18 cellular contexts compared by ENCODE assay signal in genomic region chr20:19026901-19027644, GRCh38.
DNase-seq lines count a peak whose midpoint lies in the region; ATAC-seq, FAIRE-seq and TF ChIP-seq lines count a peak whose summit lies in the region.
"Had no signal": no experiment of that assay in that cellular context is flagged by ENCODE, and none has a peak within 500 bp of the region (broad histone marks: within the 10 kb centered on the region; RNA-seq: fewer than 3 reads in every experiment).

No MANE protein-coding gene starts in this region.

- no peaks in the 10 kb centered on the region for H3K27me3 ChIP-seq in GM12878 (replicated peaks in 1 of 2; ENCODE audit: control insufficient read depth in 2 of 2, insufficient read depth in 2 of 2, low read length in 1 of 2)
- H3K27me3 ChIP-seq in HepG2 (ENCODE audit: control insufficient read depth in 1 of 2, insufficient read depth in 2 of 2, low read length in 2 of 2) = peaks cover 0 to 15% of the 10 kb centered on the region in 2 experiments; a peak in 1 of 5 replicates
- no peaks in the 10 kb centered on the region for H3K27me3 ChIP-seq in aorta (ENCODE audit: control insufficient read depth in 1 of 2, insufficient read depth in 2 of 2, low read length in 1 of 2)
- H3K27me3 ChIP-seq in CD8-positive, alpha-beta memory T cell (ENCODE audit: insufficient read depth, low read length, poor library complexity, severe bottlenecking) = no peaks in the 10 kb centered on the region

- H3K4me3 ChIP-seq in GM12878 (no peak overlapping the region), HepG2 (replicated peaks in 1 of 3; ENCODE audit: insufficient read depth in 1 of 3, low read depth in 2 of 3, low read length in 3 of 3) (no peak overlapping the region), aorta (ENCODE audit: low read length in 2 of 2) (no peak overlapping the region)
- H3K4me3 ChIP-seq in CD8-positive, alpha-beta memory T cell (ENCODE audit: low read length) = no peak overlapping the region
- H3K4me3 ChIP-seq: psoas muscle had no signal

- H3K36me3 Mint-ChIP-seq in natural killer cell treated with Interleukin-12 subunit alpha and Interleukin-12 subunit beta and Interleukin-15 and Interleukin-18, amount 100 ng/mL, for 72 hours = no peaks in the 10 kb centered on the region
- no peaks in the 10 kb centered on the region for H3K36me3 Mint-ChIP-seq in natural killer cell
- H3K36me3 Mint-ChIP-seq in effector memory CD8-positive, alpha-beta T cell (ENCODE audit: insufficient read depth) = no peaks in the 10 kb centered on the region
- H3K36me3 Mint-ChIP-seq in CD8-positive, alpha-beta memory T cell = no peaks in the 10 kb centered on the region

- no peaks in the 10 kb centered on the region for H3K9me3 Mint-ChIP-seq in natural killer cell treated with Interleukin-12 subunit alpha and Interleukin-12 subunit beta and Interleukin-15 and Interleukin-18, amount 100 ng/mL, for 72 hours
- H3K9me3 Mint-ChIP-seq in natural killer cell = no peaks in the 10 kb centered on the region
- no peaks in the 10 kb centered on the region for H3K9me3 Mint-ChIP-seq in effector memory CD8-positive, alpha-beta T cell
- H3K9me3 Mint-ChIP-seq in CD8-positive, alpha-beta memory T cell = peaks cover 0 to 9% (median 6%) of the 10 kb centered on the region in 5 donors

- TF ChIP-seq RAD21 in GM12878 (IDR thresholded peaks at IDR 0.05; ENCODE audit: insufficient read depth, low read depth, low read length) (peak; percentile 26; the same call in 1 of the 2 replicates), HepG2 (CRISPR knock-in tag; IDR thresholded peaks at IDR 0.05) (no peak)

- H3K36me3 ChIP-seq in GM12878 (ENCODE audit: control insufficient read depth in 2 of 2, insufficient read depth in 2 of 2, low read length in 1 of 2) (no peaks in the 10 kb centered on the region), HepG2 (replicated peaks in 1 of 2; ENCODE audit: control insufficient read depth in 1 of 2, insufficient read depth in 2 of 2, low read length in 2 of 2) (no peaks in the 10 kb centered on the region), aorta (ENCODE audit: control insufficient read depth in 1 of 2, insufficient read depth in 2 of 2, low read length in 1 of 2) (no peaks in the 10 kb centered on the region)
- H3K36me3 ChIP-seq in CD8-positive, alpha-beta memory T cell (ENCODE audit: insufficient read depth, low read length) = no peaks in the 10 kb centered on the region

- intact Hi-C loops in natural killer cell (cut with micrococcal nuclease) (loop anchor here (5.0 kb wide), 1 partner anchor 1635 kb away; no protein-coding TSS in a partner anchor), GM12878 (cut with micrococcal nuclease; ENCODE audit: unreplicated experiment) (no loop called here), HepG2 (cut with micrococcal nuclease; ENCODE audit: unreplicated experiment) (no loop called here), aorta (cut with DNase I) (no loop called here)

- H2AFZ ChIP-seq in GM12878 (ENCODE audit: control insufficient read depth, low read depth, low read length) (no peak overlapping the region), HepG2 (ENCODE audit: low read length) (no peak overlapping the region)

- no peak overlapping the region for H3K4me3 Mint-ChIP-seq in natural killer cell treated with Interleukin-12 subunit alpha and Interleukin-12 subunit beta and Interleukin-15 and Interleukin-18, amount 100 ng/mL, for 72 hours
- H3K4me3 Mint-ChIP-seq in natural killer cell = no peak overlapping the region
- H3K4me3 Mint-ChIP-seq in effector memory CD8-positive, alpha-beta T cell = no peak overlapping the region
- no peak overlapping the region for H3K4me3 Mint-ChIP-seq in CD8-positive, alpha-beta memory T cell

- POLR2A ChIA-PET in GM12878 (lab: Charles Lee) = no interaction called here
- POLR2A ChIA-PET in HepG2 (lab: Yijun Ruan, JAX) = no interaction called here
- POLR2A ChIA-PET in CD8-positive, alpha-beta memory T cell (lab: Charles Lee) = no interaction called here

- RAD21 ChIA-PET in GM12878 (lab: Charles Lee; ENCODE audit: unreplicated experiment) = interaction anchor here (1.3 to 1.7 kb wide), 2 partner anchors 44 to 45 kb away, joined by 3 to 11 read pairs; no protein-coding TSS in a partner anchor

- TF ChIP-seq POLR2A in GM12878 (IDR thresholded peaks at IDR 0.05; ENCODE audit: low read depth, low read length) = no peak
- no peak for TF ChIP-seq POLR2A in HepG2 (IDR thresholded peaks at IDR 0.05; ENCODE audit: insufficient read depth in 1 of 2, low read depth in 2 of 2, low read length in 2 of 2)

- H3K9ac ChIP-seq in GM12878 (ENCODE audit: control insufficient read depth, insufficient read depth, low read length) (no peak overlapping the region), HepG2 (ENCODE audit: insufficient read depth, low read depth, low read length) (no peak overlapping the region)

- H3K4me2 ChIP-seq in GM12878 (ENCODE audit: control insufficient read depth, insufficient read depth) (no peak overlapping the region), HepG2 (ENCODE audit: low read depth, low read length) (no peak overlapping the region)

- no peaks in the 10 kb centered on the region for H3K79me2 ChIP-seq in GM12878 (ENCODE audit: control insufficient read depth, insufficient read depth, low read length)
- no peaks in the 10 kb centered on the region for H3K79me2 ChIP-seq in HepG2 (ENCODE audit: insufficient read depth, low read length)

- no peak for TF ChIP-seq CTCF in natural killer cell (IDR thresholded peaks at IDR 0.05)
- no peak for TF ChIP-seq CTCF in GM12878 (IDR thresholded peaks at IDR 0.05 in 2 of 3, conservative IDR thresholded peaks at IDR 0.05 in 1 of 3; ENCODE audit: control insufficient read depth in 2 of 3, extremely low read depth in 1 of 3, insufficient read depth in 1 of 3, low read depth in 3 of 3, low read length in 3 of 3)
- TF ChIP-seq CTCF in HepG2 (CRISPR knock-in tag; IDR thresholded peaks at IDR 0.05) = peak; percentile 55

- CTCF ChIA-PET in GM12878 (lab: Yijun Ruan, JAX) (interaction anchor here (1.0 to 2.6 kb wide), 6 partner anchors 16 to 395 kb away, joined by 3 to 6 read pairs (median 4); no protein-coding TSS in a partner anchor), HepG2 (lab: Yijun Ruan, JAX; ENCODE audit: low intra/inter-chr PET ratio, low total read pairs) (no interaction called here)
- CTCF ChIA-PET in CD8-positive, alpha-beta memory T cell (lab: Charles Lee) = no interaction called here

- BruUV-seq in GM12878 (replicated peaks; lab: Mats Ljungman, UMichigan) = no TSS peak
- no TSS peak for BruUV-seq in HepG2 (replicated peaks; lab: Mats Ljungman, UMichigan)

- H3K9me3 ChIP-seq in GM12878 (replicated peaks; ENCODE audit: control insufficient read depth, insufficient read depth, low read length) = no peaks in the 10 kb centered on the region
- H3K9me3 ChIP-seq in HepG2 (ENCODE audit: low read length) = no peaks in the 10 kb centered on the region
- no peaks in the 10 kb centered on the region for H3K9me3 ChIP-seq in aorta (ENCODE audit: control insufficient read depth, low read length)
- no peaks in the 10 kb centered on the region for H3K9me3 ChIP-seq in CD8-positive, alpha-beta memory T cell (ENCODE audit: low read length)
- H3K9me3 ChIP-seq: psoas muscle had no signal

- no peak overlapping the region for H3K27ac ChIP-seq in GM12878 (ENCODE audit: control insufficient read depth, insufficient read depth)
- H3K27ac ChIP-seq in HepG2 (ENCODE audit: extremely low read length, insufficient read depth, low read length) = no peak overlapping the region
- no peak overlapping the region for H3K27ac ChIP-seq in aorta (ENCODE audit: low read depth in 1 of 2, low read length in 2 of 2)
- no peak overlapping the region for H3K27ac ChIP-seq in CD8-positive, alpha-beta memory T cell (ENCODE audit: low read depth, low read length)
- H3K27ac ChIP-seq: psoas muscle had no signal

- in situ Hi-C loops in GM12878 (cut with MboI) (no loop called here), HepG2 (cut with HindIII; ENCODE audit: extremely low pct_ligation_motif_present, low pct_unique_long_range_greater_than_20kb) (no loop called here)

- FAIRE-seq in GM12878 (lab: Jason Lieb, UNC) = no peak
- no peak for FAIRE-seq in HepG2 (lab: Jason Lieb, UNC)
- FAIRE-seq: astrocyte, keratinocyte had no signal

- H3K27ac Mint-ChIP-seq in natural killer cell treated with Interleukin-12 subunit alpha and Interleukin-12 subunit beta and Interleukin-15 and Interleukin-18, amount 100 ng/mL, for 72 hours = no peak overlapping the region
- no peak overlapping the region for H3K27ac Mint-ChIP-seq in natural killer cell
- H3K27ac Mint-ChIP-seq in effector memory CD8-positive, alpha-beta T cell = no peak overlapping the region
- H3K27ac Mint-ChIP-seq in CD8-positive, alpha-beta memory T cell = no peak overlapping the region

- H3K27me3 Mint-ChIP-seq in natural killer cell treated with Interleukin-12 subunit alpha and Interleukin-12 subunit beta and Interleukin-15 and Interleukin-18, amount 100 ng/mL, for 72 hours = peaks cover under 1 to 8% of the 10 kb centered on the region in 2 donors
- peaks cover 3 to 9% of the 10 kb centered on the region in 2 donors for H3K27me3 Mint-ChIP-seq in natural killer cell (ENCODE audit: low read depth in 2 of 2)
- H3K27me3 Mint-ChIP-seq in effector memory CD8-positive, alpha-beta T cell = peaks cover 0 to 8% of the 10 kb centered on the region in 2 donors
- peaks cover 1 to 5% of the 10 kb centered on the region in 2 donors for H3K27me3 Mint-ChIP-seq in CD8-positive, alpha-beta memory T cell

- H3K4me1 ChIP-seq in GM12878 (ENCODE audit: control insufficient read depth, insufficient read depth, low read length) (peaks cover 12% of the 10 kb centered on the region), HepG2 (ENCODE audit: insufficient read depth, low read length) (no peaks in the 10 kb centered on the region), aorta (ENCODE audit: control insufficient read depth in 1 of 2, insufficient read depth in 2 of 2, low read length in 2 of 2) (no peaks in the 10 kb centered on the region)
- H3K4me1 ChIP-seq in CD8-positive, alpha-beta memory T cell (ENCODE audit: insufficient read depth, low read length) = no peaks in the 10 kb centered on the region

- no peak for TF ChIP-seq EP300 in GM12878 (IDR thresholded peaks at IDR 0.05; ENCODE audit: borderline replicate concordance in 1 of 2, control insufficient read depth in 1 of 2, low read depth in 2 of 2, low read length in 2 of 2)
- TF ChIP-seq EP300 in HepG2 (IDR thresholded peaks at IDR 0.05; ENCODE audit: low read depth in 2 of 2, low read length in 2 of 2) = no peak
- no peak for TF ChIP-seq EP300 in HepG2 (CRISPR knock-in tag; IDR thresholded peaks at IDR 0.05; ENCODE audit: borderline replicate concordance)

- H3K4me1 Mint-ChIP-seq in natural killer cell treated with Interleukin-12 subunit alpha and Interleukin-12 subunit beta and Interleukin-15 and Interleukin-18, amount 100 ng/mL, for 72 hours (ENCODE audit: low read depth in 2 of 2) = no peaks in the 10 kb centered on the region
- no peaks in the 10 kb centered on the region for H3K4me1 Mint-ChIP-seq in natural killer cell
- H3K4me1 Mint-ChIP-seq in effector memory CD8-positive, alpha-beta T cell (ENCODE audit: low read depth in 2 of 2) = no peaks in the 10 kb centered on the region
- no peaks in the 10 kb centered on the region for H3K4me1 Mint-ChIP-seq in CD8-positive, alpha-beta memory T cell

- no peak for DNase-seq in natural killer cell treated with Interleukin-12 subunit alpha and Interleukin-12 subunit beta and Interleukin-15 and Interleukin-18, amount 100 ng/mL, for 72 hours (ENCODE audit: low spot score)
- DNase-seq in natural killer cell (no peak), GM12878 (ENCODE audit: low read depth, low spot score) (no peak), HepG2 (ENCODE audit: low spot score) (peak; percentile 15), aorta (no peak)
- DNase-seq in effector memory CD8-positive, alpha-beta T cell = no peak
- no peak for DNase-seq in CD8-positive, alpha-beta memory T cell
- DNase-seq: activated CD4-positive, CD25-positive, alpha-beta regulatory T cell treated with anti-CD3 and anti-CD28 coated beads, Interleukin-2, amount 50 U/mL, for 72 hours; activated gamma-delta T cell; cortex of kidney; glutamatergic neuron; NCI-H1694 treated with DMSO at 0.1 percent for 48 hours; NCI-H748 treated with DMSO at 0.1 percent for 48 hours; psoas muscle; stimulated activated CD4-positive, alpha-beta T cell treated with anti-CD3 and anti-CD28 coated beads, Interleukin-15, amount 100 ng/mL, for 24 hours had no signal

- 64% methylated on average over 11 of the region's 11 CpGs for WGBS in GM12878 (ENCODE audit: insufficient coverage, insufficient replicate concordance, low lambda C conversion rate, missing lambda C conversion rate)
- WGBS in HepG2 (ENCODE audit: low lambda C conversion rate) = 22% methylated on average over 11 of the region's 11 CpGs
- 83 to 84% methylated on average over 11 of the region's 11 CpGs for WGBS in aorta, 2 donors

- SMC1A ChIA-PET in GM12878 (lab: Charles Lee; ENCODE audit: uncharacterized antibody, unreplicated experiment) = interaction anchor here (1.2 to 2.9 kb wide), 2 partner anchors 27 to 45 kb away, joined by 3 to 21 read pairs; no protein-coding TSS in a partner anchor

- ATAC-seq in natural killer cell treated with Interleukin-12 subunit alpha and Interleukin-12 subunit beta and Interleukin-15 and Interleukin-18, amount 100 ng/mL, for 72 hours = peak; percentile 25 to 48
- ATAC-seq in natural killer cell (no peak), GM12878 (peak; percentile 50), HepG2 (peak; percentile 95), aorta (ENCODE audit: low FRiP score) (peak; percentile 22), HG02852 (IDR thresholded peaks at IDR 0.05; ENCODE audit: unreplicated experiment) (no peak)
- no peak for ATAC-seq in effector memory CD8-positive, alpha-beta T cell (replicated peaks)

- H4K20me1 ChIP-seq in GM12878 (ENCODE audit: control insufficient read depth, insufficient read depth) (no peaks in the 10 kb centered on the region), HepG2 (ENCODE audit: insufficient read depth, low read length) (no peaks in the 10 kb centered on the region)

Comparison
In these comparisons a context has a peak if more than half of its experiments do, and no peak if none do; other contexts are left out.
1. ATAC-seq: peak in natural killer cell treated with Interleukin-12 subunit alpha and Interleukin-12 subunit beta and Interleukin-15 and Interleukin-18, amount 100 ng/mL, for 72 hours (2 of 2), GM12878 (single experiment), HepG2 (single experiment) and aorta (single experiment); none in natural killer cell (0 of 3), effector memory CD8-positive, alpha-beta T cell (single experiment) and HG02852 (single experiment).